8 cellular contexts compared by ENCODE assay signal in the genomic region with DNA sequence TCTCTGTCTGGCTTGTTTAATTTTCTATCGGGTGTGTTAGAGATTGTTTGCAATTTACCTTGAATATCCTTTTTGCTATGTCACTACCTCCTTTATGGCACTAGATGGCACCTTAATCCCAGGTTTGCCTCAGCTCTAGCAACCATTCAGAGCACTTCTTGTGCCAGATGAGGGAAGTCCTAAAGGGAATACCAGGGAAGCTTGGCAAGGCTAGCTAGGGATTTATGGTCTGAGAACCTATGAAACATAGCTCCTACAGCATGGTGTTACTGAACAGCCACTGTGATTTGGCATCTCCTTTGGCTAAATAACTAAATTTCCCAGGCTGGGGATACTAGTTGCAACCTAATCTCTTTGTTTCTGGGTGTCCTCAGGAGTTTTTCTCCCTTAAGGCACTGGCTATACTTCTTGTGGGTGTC.
DNase-seq lines count a peak whose midpoint lies in the region; ATAC-seq and TF ChIP-seq lines count a peak whose summit lies in the region.

No MANE protein-coding gene starts in this region.

- H3K27me3 ChIP-seq in esophagus squamous epithelium = no peaks in the 10 kb centered on the region

- ATAC-seq in GM19438 (IDR thresholded peaks at IDR 0.05; ENCODE audit: low read depth, unreplicated experiment) (peak; percentile 89), HG03432 (IDR thresholded peaks at IDR 0.05; ENCODE audit: unreplicated experiment) (peak; percentile 86), activated B cell treated with CpG ODN at 0.5 μM for 24 hours (ENCODE audit: low read depth) (peak; percentile 82)
- ATAC-seq in naive thymus-derived CD8-positive, alpha-beta T cell = peak; percentile 80 to 86

- H3K9me3 Mint-ChIP-seq in activated B cell treated with CpG ODN at 0.5 μM for 24 hours = peaks cover 11% of the 10 kb centered on the region
- peaks cover 0 to 14% (median 0%) of the 10 kb centered on the region in 9 donors for H3K9me3 Mint-ChIP-seq in naive thymus-derived CD8-positive, alpha-beta T cell

- no peak for TF ChIP-seq CTCF in activated B cell treated with CpG ODN at 0.5 μM for 24 hours (IDR thresholded peaks at IDR 0.05)
- peak; percentile 63 to 86 (median 76) for TF ChIP-seq CTCF in esophagus squamous epithelium (IDR thresholded peaks at IDR 0.05)

- TF ChIP-seq POLR2A in esophagus squamous epithelium (IDR thresholded peaks at IDR 0.05) = no peak

- peaks cover 8% of the 10 kb centered on the region for H3K4me1 Mint-ChIP-seq in activated B cell treated with CpG ODN at 0.5 μM for 24 hours
- H3K4me1 Mint-ChIP-seq in naive thymus-derived CD8-positive, alpha-beta T cell = peaks cover 1 to 12% (median 9%) of the 10 kb centered on the region in 4 donors

- no peak overlapping the region for H3K4me3 ChIP-seq in esophagus squamous epithelium

- no peaks in the 10 kb centered on the region for H3K36me3 Mint-ChIP-seq in activated B cell treated with CpG ODN at 0.5 μM for 24 hours (ENCODE audit: low read depth)
- no peaks in the 10 kb centered on the region for H3K36me3 Mint-ChIP-seq in naive thymus-derived CD8-positive, alpha-beta T cell

- H3K4me1 ChIP-seq in esophagus squamous epithelium = peaks cover 0 to 6% (median 0%) of the 10 kb centered on the region in 3 donors

- POLR2A ChIA-PET in activated B cell treated with CpG ODN at 0.5 μM for 24 hours (lab: Charles Lee) = interaction anchor here (0.5 to 1.3 kb wide), 10 partner anchors 12 to 439 kb away, joined by 3 to 12 read pairs (median 4); partner anchors contain the start of gene SUMF2
- POLR2A ChIA-PET in naive thymus-derived CD8-positive, alpha-beta T cell (lab: Charles Lee) = interaction anchor here (0.7 to 1.5 kb wide), 2 partner anchors 276 to 424 kb away, joined by 3 to 13 read pairs; partner anchors contain the start of genes LANCL2 and SUMF2

- no peaks in the 10 kb centered on the region for H3K36me3 ChIP-seq in esophagus squamous epithelium

- H3K9me3 ChIP-seq in esophagus squamous epithelium = no peaks in the 10 kb centered on the region

- CTCF ChIA-PET in activated B cell treated with CpG ODN at 0.5 μM for 24 hours (lab: Charles Lee) = interaction anchor here (0.6 to 5.7 kb wide), 5 partner anchors 9 to 432 kb away, joined by 3 to 53 read pairs (median 6); no protein-coding TSS in a partner anchor

- H3K27ac Mint-ChIP-seq in activated B cell treated with CpG ODN at 0.5 μM for 24 hours = no peak overlapping the region
- H3K27ac Mint-ChIP-seq in naive thymus-derived CD8-positive, alpha-beta T cell = no peak overlapping the region

- intact Hi-C loops in activated B cell treated with CpG ODN at 0.5 μM for 24 hours (cut with micrococcal nuclease) (loop anchor here (1.0 to 5.0 kb wide), 3 partner anchors 323 to 433 kb away; partner anchors contain the start of gene NIPSNAP2), esophagus squamous epithelium (cut with DNase I) (loop anchor here (5.0 kb wide), 1 partner anchor 321 kb away; the partner anchor contains the start of gene NIPSNAP2)

- H3K27me3 Mint-ChIP-seq in activated B cell treated with CpG ODN at 0.5 μM for 24 hours = peaks cover 2% of the 10 kb centered on the region
- H3K27me3 Mint-ChIP-seq in naive thymus-derived CD8-positive, alpha-beta T cell = peaks cover 0 to 3% (median 1%) of the 10 kb centered on the region in 5 donors

- H3K4me3 Mint-ChIP-seq in activated B cell treated with CpG ODN at 0.5 μM for 24 hours = no peak overlapping the region
- peak overlapping the region in 1 of 10 donors; percentile 38 for H3K4me3 Mint-ChIP-seq in naive thymus-derived CD8-positive, alpha-beta T cell

- WGBS in esophagus squamous epithelium, 2 donors = 0% methylated on average over 1 of the region's 1 CpG

- no peak overlapping the region for H3K27ac ChIP-seq in esophagus squamous epithelium

- DNase-seq in DMS53 (lab: John Stamatoyannopoulos, UW) (peak; percentile 93), NCI-H226 (peak; percentile 51), activated B cell treated with CpG ODN at 0.5 μM for 24 hours (no peak), esophagus squamous epithelium (lab: John Stamatoyannopoulos, UW) (no peak), mesenteric fat pad (ENCODE audit: low spot score) (no peak)
- peak in 7 of 10 donors; percentile 11 to 67 (median 37) for DNase-seq in naive thymus-derived CD8-positive, alpha-beta T cell

Comparison
In these comparisons a context has a peak if more than half of its experiments do, and no peak if none do; other contexts are left out.
1. DNase-seq: peak in DMS53 (single experiment), NCI-H226 (single experiment) and naive thymus-derived CD8-positive, alpha-beta T cell (7 of 10); none in activated B cell treated with CpG ODN at 0.5 μM for 24 hours (single experiment), esophagus squamous epithelium (single experiment) and mesenteric fat pad (single experiment).
2. Peak in every context shown above with its lines, with median percentiles within 50 percentile points of each other: ATAC-seq.